17 cellular contexts compared by ENCODE assay signal in the genomic region with DNA sequence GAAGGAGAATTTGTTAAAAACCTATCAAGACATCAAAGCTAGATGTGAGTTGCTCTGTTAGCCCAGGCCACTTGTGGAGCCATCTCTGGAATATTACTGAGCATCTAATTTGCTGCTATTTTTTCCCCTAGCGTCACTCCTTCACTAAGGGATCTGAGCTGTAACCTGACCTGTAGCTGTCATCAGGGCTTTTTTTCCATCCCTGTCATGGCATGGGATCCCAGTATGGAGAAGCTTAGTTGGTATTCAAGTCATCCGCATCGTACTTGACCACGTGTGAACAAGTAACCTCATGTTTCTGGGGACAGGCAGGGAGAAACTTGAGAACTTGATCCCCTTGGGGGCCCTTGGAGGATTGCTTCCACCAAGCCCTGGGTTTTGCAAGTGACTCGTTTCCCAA.
"Had no signal": no experiment of that assay in that cellular context is flagged by ENCODE, and none has a peak within 500 bp of the region (broad histone marks: within the 10 kb centered on the region; RNA-seq: fewer than 3 reads in every experiment).

No MANE protein-coding gene starts in this region.

- H3K27me3 Mint-ChIP-seq: activated CD8-positive, alpha-beta T cell treated with anti-CD3 and anti-CD28 coated beads for 36 hours; activated naive CD8-positive, alpha-beta T cell treated with anti-CD3 and anti-CD28 coated beads, Interleukin-2, amount 50 U/mL, for 24 hours; stimulated activated naive B cell treated with anti-CD40 and anti-IgM and Interleukin-4, amounts not matched to agents 10 μg/mL and 1 μg/mL and 100 μg/mL, for 72 hours had no signal

- H3K4me3 Mint-ChIP-seq: activated CD4-positive, alpha-beta T cell treated with anti-CD3 and anti-CD28 coated beads, Interleukin-2, amount 10 ng/mL, durations not matched to agents 24 days and 14 days; activated CD8-positive, alpha-beta T cell treated with anti-CD3 and anti-CD28 coated beads for 36 hours; activated naive CD4-positive, alpha-beta T cell treated with anti-CD3 and anti-CD28 coated beads for 36 hours; activated naive CD8-positive, alpha-beta T cell treated with anti-CD3 and anti-CD28 coated beads, Interleukin-2, amount 50 U/mL, for 24 hours; stimulated activated naive B cell treated with anti-CD40 and anti-IgM and Interleukin-4, amounts not matched to agents 10 μg/mL and 1 μg/mL and 100 μg/mL, for 72 hours had no signal

- H3K27ac ChIP-seq: gastroesophageal sphincter, thoracic aorta, upper lobe of left lung had no signal

- H3K4me1 Mint-ChIP-seq: stimulated activated naive B cell treated with anti-CD40 and anti-IgM and Interleukin-4, amounts not matched to agents 10 μg/mL and 1 μg/mL and 100 μg/mL, for 72 hours had no signal

- H3K9me3 ChIP-seq: gastroesophageal sphincter, thoracic aorta, upper lobe of left lung had no signal

- H3K27me3 ChIP-seq: gastroesophageal sphincter, upper lobe of left lung had no signal

- H3K9me3 Mint-ChIP-seq: activated CD8-positive, alpha-beta T cell treated with anti-CD3 and anti-CD28 coated beads for 36 hours; activated naive CD4-positive, alpha-beta T cell treated with anti-CD3 and anti-CD28 coated beads for 36 hours; activated naive CD8-positive, alpha-beta T cell treated with anti-CD3 and anti-CD28 coated beads, Interleukin-2, amount 50 U/mL, for 24 hours; stimulated activated naive B cell treated with anti-CD40 and anti-IgM and Interleukin-4, amounts not matched to agents 10 μg/mL and 1 μg/mL and 100 μg/mL, for 72 hours had no signal

- H3K36me3 ChIP-seq: gastroesophageal sphincter, thoracic aorta, upper lobe of left lung had no signal

- DNase-seq: activated CD4-positive, alpha-beta T cell treated with anti-CD3 and anti-CD28 coated beads, Interleukin-2, amount 10 ng/mL, durations not matched to agents 24 days and 14 days; activated naive CD4-positive, alpha-beta T cell treated with anti-CD3 and anti-CD28 coated beads for 36 hours; activated naive CD8-positive, alpha-beta T cell treated with anti-CD3 and anti-CD28 coated beads, Interleukin-2, amount 50 U/mL, for 24 hours; activated T-cell treated with anti-CD3 and anti-CD28 coated beads, Interleukin-2, amount 50 U/mL, for 1 hour; aorta; effector CD8-positive, alpha-beta T cell; midbrain; stimulated activated CD4-positive, alpha-beta T cell treated with anti-CD3 and anti-CD28 coated beads, Interleukin-4, amount 100 ng/mL, for 24 hours; stimulated activated naive B cell treated with anti-CD40 and anti-IgM and Interleukin-4, amounts not matched to agents 10 μg/mL and 1 μg/mL and 100 μg/mL, for 72 hours; T1000; upper lobe of left lung had no signal

- H3K4me3 ChIP-seq: gastroesophageal sphincter, lung, smooth muscle cell, thoracic aorta, upper lobe of left lung had no signal

- H3K4me2 ChIP-seq: smooth muscle cell had no signal

- H3K27ac Mint-ChIP-seq: activated CD4-positive, alpha-beta T cell treated with anti-CD3 and anti-CD28 coated beads, Interleukin-2, amount 10 ng/mL, durations not matched to agents 24 days and 14 days; activated CD8-positive, alpha-beta T cell treated with anti-CD3 and anti-CD28 coated beads for 36 hours; activated naive CD4-positive, alpha-beta T cell treated with anti-CD3 and anti-CD28 coated beads for 36 hours; activated naive CD8-positive, alpha-beta T cell treated with anti-CD3 and anti-CD28 coated beads, Interleukin-2, amount 50 U/mL, for 24 hours; stimulated activated naive B cell treated with anti-CD40 and anti-IgM and Interleukin-4, amounts not matched to agents 10 μg/mL and 1 μg/mL and 100 μg/mL, for 72 hours had no signal

- ATAC-seq: activated CD8-positive, alpha-beta T cell treated with anti-CD3 and anti-CD28 coated beads for 36 hours; activated naive CD8-positive, alpha-beta T cell treated with anti-CD3 and anti-CD28 coated beads, Interleukin-2, amount 50 U/mL, for 24 hours; esophagus mucosa; gastroesophageal sphincter; stimulated activated naive B cell treated with anti-CD40 and anti-IgM and Interleukin-4, amounts not matched to agents 10 μg/mL and 1 μg/mL and 100 μg/mL, for 72 hours had no signal

- H3K4me1 ChIP-seq: upper lobe of left lung had no signal
